Comparison of ENCODE assay signal across 22 cellular contexts in the genomic region with DNA sequence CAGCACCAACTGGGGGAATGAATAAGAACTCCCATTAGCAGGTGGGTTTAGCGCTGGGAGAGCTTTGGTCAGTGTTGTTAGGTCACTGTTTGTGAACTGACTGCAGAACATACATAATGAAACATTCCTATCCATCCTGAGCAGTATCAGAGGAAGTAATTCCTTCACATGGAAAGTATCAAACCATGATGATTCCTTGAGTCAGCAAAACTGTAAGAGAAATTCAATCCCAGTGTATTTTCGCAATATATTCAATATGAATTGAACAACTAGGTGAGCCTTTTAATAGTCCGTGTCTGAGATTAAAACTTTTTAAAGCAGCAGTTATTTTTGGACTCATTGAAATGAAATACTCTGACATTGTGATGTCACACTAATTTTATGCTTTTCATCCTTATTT. TPM values are rescaled to one million over a fixed set of nuclear protein-coding genes. Genes with fewer than 3 reads are reported as not detected.
"Had no signal": no experiment of that assay in that cellular context is flagged by ENCODE, and none has a peak within 500 bp of the region (broad histone marks: within the 10 kb centered on the region; RNA-seq: fewer than 3 reads in every experiment).

No MANE protein-coding gene starts in this region.

- H3K27me3 ChIP-seq: ascending aorta, colonic mucosa, neutrophil, pancreas, sigmoid colon, upper lobe of right lung had no signal

- H3K4me1 Mint-ChIP-seq: activated B cell treated with CpG ODN at 0.5 μM for 24 hours; activated CD4-positive, alpha-beta T cell treated with anti-CD3 and anti-CD28 coated beads, Interleukin-2, amount 10 ng/mL, durations not matched to agents 7 days and 5 days; central memory CD8-positive, alpha-beta T cell; endodermal cell had no signal

- H3K27me3 Mint-ChIP-seq: activated B cell treated with CpG ODN at 0.5 μM for 24 hours; activated CD4-positive, alpha-beta T cell treated with anti-CD3 and anti-CD28 coated beads, Interleukin-2, amount 10 ng/mL, durations not matched to agents 7 days and 5 days; central memory CD8-positive, alpha-beta T cell; naive thymus-derived CD4-positive, alpha-beta T cell had no signal

- ATAC-seq: left ventricle myocardium superior; naive thymus-derived CD4-positive, alpha-beta T cell; pancreas; upper lobe of right lung had no signal

- H3K9me3 ChIP-seq: ascending aorta, colonic mucosa, neutrophil, pancreas, sigmoid colon, upper lobe of right lung had no signal

- H3K27ac Mint-ChIP-seq: activated B cell treated with CpG ODN at 0.5 μM for 24 hours; activated CD4-positive, alpha-beta T cell treated with anti-CD3 and anti-CD28 coated beads, Interleukin-2, amount 10 ng/mL, durations not matched to agents 7 days and 5 days; endodermal cell; T-helper 2 cell treated with Interferon-gamma antibody and Interleukin-4, amounts not matched to agents 5 μg/mL and 100 μg/mL, for 36 hours had no signal

- H3K4me1 ChIP-seq: ascending aorta, colonic mucosa, pancreas, sigmoid colon, upper lobe of right lung had no signal

- DNase-seq: activated B cell treated with CpG ODN at 0.5 μM for 24 hours; activated CD4-positive, alpha-beta T cell treated with anti-CD3 and anti-CD28 coated beads, Interleukin-2, amount 10 ng/mL, durations not matched to agents 7 days and 5 days; activated effector memory CD4-positive, alpha-beta T cell treated with Interleukin-2 at 50 U/mL for 16 hours; activated T-cell treated with anti-CD3 and anti-CD28 coated beads for 4 hours; colonic mucosa; endodermal cell; foreskin fibroblast; left ventricle myocardium superior; mesendoderm; naive thymus-derived CD4-positive, alpha-beta T cell; pancreas; sigmoid colon; stimulated activated CD4-positive, alpha-beta T cell treated with anti-CD3 and anti-CD28 coated beads, Interleukin-4, amount 100 ng/mL, for 24 hours; stimulated activated naive CD4-positive, alpha-beta T cell; SW 1271; upper lobe of right lung had no signal

- H3K4me3 ChIP-seq: ascending aorta, colonic mucosa, pancreas, sigmoid colon, upper lobe of right lung had no signal

- H3K4me3 Mint-ChIP-seq: activated B cell treated with CpG ODN at 0.5 μM for 24 hours; activated CD4-positive, alpha-beta T cell treated with anti-CD3 and anti-CD28 coated beads, Interleukin-2, amount 10 ng/mL, durations not matched to agents 7 days and 5 days; central memory CD8-positive, alpha-beta T cell; endodermal cell; naive thymus-derived CD4-positive, alpha-beta T cell; T-helper 2 cell treated with Interferon-gamma antibody and Interleukin-4, amounts not matched to agents 5 μg/mL and 100 μg/mL, for 36 hours had no signal

- H3K27ac ChIP-seq: ascending aorta, colonic mucosa, epithelial cell of prostate, neutrophil, pancreas, sigmoid colon, upper lobe of right lung had no signal

- H3K9me3 Mint-ChIP-seq: activated B cell treated with CpG ODN at 0.5 μM for 24 hours; activated CD4-positive, alpha-beta T cell treated with anti-CD3 and anti-CD28 coated beads, Interleukin-2, amount 10 ng/mL, durations not matched to agents 7 days and 5 days; central memory CD8-positive, alpha-beta T cell; endodermal cell; naive thymus-derived CD4-positive, alpha-beta T cell; T-helper 2 cell treated with Interferon-gamma antibody and Interleukin-4, amounts not matched to agents 5 μg/mL and 100 μg/mL, for 36 hours had no signal

RNA-seq across cellular contexts. Expression of gene TTC36, which starts 42.9 kb away (rescaled TPM):
- polyA plus RNA-seq: thymus had no signal
